Comparison of ENCODE assay signal across 8 cellular contexts in genomic region chr6:157317129-157317814, GRCh38. TPM values are rescaled to one million over a fixed set of nuclear protein-coding genes. Genes with fewer than 3 reads are reported as not detected.
A peak's percentile ranks its signal among the peaks of the same experiment; 100 is the strongest.
DNase-seq lines count a peak whose midpoint lies in the region; ATAC-seq and TF ChIP-seq lines count a peak whose summit lies in the region.

No MANE protein-coding gene starts in this region.

- TF ChIP-seq CTCF in IMR-90 (conservative IDR thresholded peaks at IDR 0.05; ENCODE audit: low read depth, low read length) (no peak), nephron progenitor cell (IDR thresholded peaks at IDR 0.05) (no peak)

- H2AFZ ChIP-seq in ACC112 (ENCODE audit: low read length, unreplicated experiment): no peak overlapping the region
- no peak overlapping the region for H2AFZ ChIP-seq in IMR-90 (replicated peaks; ENCODE audit: low read length, poor library complexity)

- H3K14ac ChIP-seq in IMR-90 (replicated peaks; ENCODE audit: low read depth, low read length): no peak overlapping the region

- no peak overlapping the region for H4K5ac ChIP-seq in IMR-90 (ENCODE audit: low read depth, low read length)

- no peak overlapping the region for H4K8ac ChIP-seq in IMR-90 (ENCODE audit: low read depth in 2 of 2, low read length in 2 of 2)

- H3K27ac ChIP-seq in ACC112 (ENCODE audit: low read depth, low read length) (peak overlapping the region; percentile 48), IMR-90 (ENCODE audit: insufficient read depth, low read length) (no peak overlapping the region)

- no peak overlapping the region for H2BK15ac ChIP-seq in IMR-90 (ENCODE audit: low read depth, low read length)

- no peak overlapping the region for H2AK5ac ChIP-seq in IMR-90 (ENCODE audit: low read depth, low read length)

- H3K9me3 Mint-ChIP-seq in nephron progenitor cell: no peaks in the 10 kb centered on the region

- no peak for TF ChIP-seq POLR2A in IMR-90 (IDR thresholded peaks at IDR 0.05; ENCODE audit: low read depth, low read length)

- H3K27me3 ChIP-seq in ACC112 (ENCODE audit: insufficient read depth, low read length): no peaks in the 10 kb centered on the region
- H3K27me3 ChIP-seq in IMR-90 (ENCODE audit: control insufficient read depth, insufficient read depth, low read length): no peaks in the 10 kb centered on the region

- H2BK120ac ChIP-seq in IMR-90 (ENCODE audit: low read depth, low read length): no peak overlapping the region

- no peak overlapping the region for H4K91ac ChIP-seq in IMR-90 (ENCODE audit: insufficient read depth, low read depth, low read length)

- H3K27me3 Mint-ChIP-seq in nephron progenitor cell (ENCODE audit: low read depth, poor library complexity): peaks cover under 1% of the 10 kb centered on the region

- intact Hi-C loops in IMR-90 (cut with micrococcal nuclease): loop anchor here (10.0 kb wide), 1 partner anchor 748 kb away; no protein-coding TSS in a partner anchor

- no peaks in the 10 kb centered on the region for H3K9me3 ChIP-seq in IMR-90 (ENCODE audit: control insufficient read depth, insufficient read depth, low read length)

- peaks cover 11% of the 10 kb centered on the region for H4K20me1 ChIP-seq in IMR-90 (ENCODE audit: insufficient read depth, low read length)

- no peak overlapping the region for H3K4me3 ChIP-seq in ACC112 (ENCODE audit: low read depth, low read length)
- no peak overlapping the region for H3K4me3 ChIP-seq in IMR-90 (ENCODE audit: insufficient read depth, low read depth, low read length)

- peak overlapping the region; percentile 1 for H3K27ac Mint-ChIP-seq in nephron progenitor cell

- TF ChIP-seq RAD21 in IMR-90 (IDR thresholded peaks at IDR 0.05; ENCODE audit: low read length): no peak

- peaks cover 44% of the 10 kb centered on the region for H3K36me3 Mint-ChIP-seq in nephron progenitor cell (ENCODE audit: low read depth)

- WGBS in IMR-90 (ENCODE audit: extremely low coverage in 2 of 2, insufficient read length in 1 of 2), 2 experiments: 31% methylated on average over 3 of the region's 4 CpGs; no CpG with 5 or more reads in 1 of the 2 experiments

- peaks cover 12% of the 10 kb centered on the region for H3K4me1 ChIP-seq in ACC112 (ENCODE audit: control insufficient read depth, insufficient read depth, low read length, unreplicated experiment)
- peaks cover 3% of the 10 kb centered on the region; the same call in 1 of the 2 replicates for H3K4me1 ChIP-seq in IMR-90 (ENCODE audit: control insufficient read depth, insufficient read depth, low read length)

- dilution Hi-C loops in IMR-90 (cut with HindIII; ENCODE audit: low sequenced_read_pairs, unreplicated experiment): no loop called here

- no peak overlapping the region for H3K9ac ChIP-seq in IMR-90 (ENCODE audit: low read depth, low read length)

- in situ Hi-C loops in IMR-90 (cut with MboI; ENCODE audit: low sequenced_read_pairs): loop anchor here (10.0 to 25.0 kb wide), 2 partner anchors 570 to 758 kb away; no protein-coding TSS in a partner anchor

- no peak overlapping the region for H3K4me3 Mint-ChIP-seq in nephron progenitor cell

- no peak overlapping the region for H3K56ac ChIP-seq in IMR-90 (ENCODE audit: extremely low read depth, insufficient read depth, low read length)

- no peak overlapping the region for H3K18ac ChIP-seq in IMR-90 (ENCODE audit: low read depth, low read length)

- no peak overlapping the region for H3K4ac ChIP-seq in IMR-90 (ENCODE audit: low read depth, low read length)

- H2BK5ac ChIP-seq in IMR-90 (ENCODE audit: low read depth, low read length, poor library complexity, severe bottlenecking): no peak overlapping the region

- peaks cover 10% of the 10 kb centered on the region; the same call in 1 of the 2 replicates for H3K9me1 ChIP-seq in IMR-90 (ENCODE audit: insufficient read depth, low read length)

- H3K79me2 ChIP-seq in ACC112 (ENCODE audit: control insufficient read depth, insufficient read depth, low read length, unreplicated experiment): peaks cover 2% of the 10 kb centered on the region

- H3K79me1 ChIP-seq in IMR-90 (ENCODE audit: low read depth in 1 of 2, low read length in 2 of 2): peaks cover 0 to 26% of the 10 kb centered on the region in 2 experiments; a peak in 2 of 4 replicates

- CTCF ChIA-PET in IMR-90 (lab: Yijun Ruan, JAX): interaction anchor here (0.6 to 1.1 kb wide), 3 partner anchors 349 to 1526 kb away, joined by 3 to 5 read pairs (median 5); no protein-coding TSS in a partner anchor

- H3K36me3 ChIP-seq in ACC112 (ENCODE audit: insufficient read depth, low read length): peaks cover 7% of the 10 kb centered on the region; the same call in 1 of the 2 replicates
- peaks cover 29% of the 10 kb centered on the region for H3K36me3 ChIP-seq in IMR-90 (ENCODE audit: control insufficient read depth, insufficient read depth, low read length)

- POLR2A ChIA-PET in IMR-90 (lab: Charles Lee; ENCODE audit: unreplicated experiment): no interaction called here

- no peak overlapping the region for H2BK20ac ChIP-seq in IMR-90 (ENCODE audit: low read depth, low read length)

- ATAC-seq in IMR-90 (ENCODE audit: low read depth): peak; percentile 79
- ATAC-seq in HG03045 (IDR thresholded peaks at IDR 0.05; ENCODE audit: unreplicated experiment): no peak

- peaks cover 7% of the 10 kb centered on the region for H3K4me1 Mint-ChIP-seq in nephron progenitor cell

- no TSS peak for BruUV-seq in IMR-90 (replicated peaks; lab: Mats Ljungman, UMichigan)

- peak; percentile 92 for DNase-seq in IMR-90
- peak; percentile 68 for DNase-seq in dedifferentiated amniotic fluid mesenchymal stem cell (ENCODE audit: extremely low spot score)
- DNase-seq in nephron progenitor cell: no peak
- no peak for DNase-seq in iPS-NIHi11 (ENCODE audit: low spot score)
- no peak for DNase-seq in central memory CD4-positive, alpha-beta T cell
- DNase-seq in DMS153 treated with DMSO at 0.1 percent for 48 hours (lab: John Stamatoyannopoulos, UW; ENCODE audit: unreplicated experiment): no peak

- H2AK9ac ChIP-seq in IMR-90 (replicated peaks; ENCODE audit: low read depth, low read length, poor library complexity): no peak overlapping the region

- no peak overlapping the region for H3K4me2 ChIP-seq in IMR-90 (ENCODE audit: low read depth, low read length)

- no peak overlapping the region for H3K23ac ChIP-seq in IMR-90 (ENCODE audit: low read depth, low read length)

TF ChIP-seq in IMR-90, 13 proteins besides CTCF, POLR2A, EP300 and RAD21:
- TF ChIP-seq USF2 (IDR thresholded peaks at IDR 0.05; ENCODE audit: low read depth, low read length) (no peak), MXI1 (IDR thresholded peaks at IDR 0.05; ENCODE audit: borderline replicate concordance, low read depth, low read length) (no peak), MAFK (IDR thresholded peaks at IDR 0.05; ENCODE audit: low read depth, low read length) (no peak), CEBPB (IDR thresholded peaks at IDR 0.05; ENCODE audit: low read depth, low read length) (peak; percentile 92), CHD1 (IDR thresholded peaks at IDR 0.05; ENCODE audit: low read depth, low read length) (no peak), RCOR1 (IDR thresholded peaks at IDR 0.05; ENCODE audit: insufficient replicate concordance, low read length) (no peak), RFX5 (IDR thresholded peaks at IDR 0.05; ENCODE audit: low read depth, low read length) (no peak), MAZ (IDR thresholded peaks at IDR 0.05; ENCODE audit: borderline replicate concordance, low read depth, low read length) (no peak), NFE2L2 (IDR thresholded peaks at IDR 0.05; ENCODE audit: low read depth, low read length) (no peak), ELK1 (IDR thresholded peaks at IDR 0.05; ENCODE audit: borderline replicate concordance, low read depth, low read length) (no peak), FOS (IDR thresholded peaks at IDR 0.05; ENCODE audit: low read depth, low read length) (peak; percentile 63; the same call in 1 of the 2 replicates), SMC3 (IDR thresholded peaks at IDR 0.05; ENCODE audit: low read depth, low read length) (no peak)

RNA-seq across cellular contexts. Expression of gene TMEM242, which starts 6.0 kb away (rescaled TPM):
- 2.3 and 4.2 TPM in 2 replicates for total RNA-seq in IMR-90 (2012; rRNA removed)
- polyA plus RNA-seq in IMR-90 (2012; rRNA removed): 4.3 and 4.6 TPM in 2 replicates
- 1.9 and 2.1 TPM in 2 replicates for polyA plus RNA-seq in IMR-90 (2012; cell fraction: cytosol; rRNA removed)
- 0.70 and 2.6 TPM in 2 replicates for polyA plus RNA-seq in IMR-90 (2012; cell fraction: nucleus; rRNA removed; ENCODE audit: low replicate concordance)

Comparison
In these comparisons a context has a peak if more than half of its experiments do, and no peak if none do; other contexts are left out.
1. DNase-seq: peak in IMR-90 (single experiment) and dedifferentiated amniotic fluid mesenchymal stem cell (single experiment); none in nephron progenitor cell (single experiment), iPS-NIHi11 (single experiment), central memory CD4-positive, alpha-beta T cell (single experiment) and DMS153 treated with DMSO at 0.1 percent for 48 hours (single experiment).